Comparison of ENCODE assay signal across 1 cellular context in genomic region chr20:38434770-38435554, GRCh38.
A peak's percentile ranks its signal among the peaks of the same experiment; 100 is the strongest.
TF ChIP-seq lines count a peak whose summit lies in the region.

SNHG17 (minus strand) TSS chr20:38435328.

TF ChIP-seq in K562, 482 proteins besides CTCF, POLR2A, EP300 and RAD21 (continued from another document):
- TF ChIP-seq TEAD4 (IDR thresholded peaks at IDR 0.05; ENCODE audit: low read length) (peak; percentile 52; the same call in 1 of the 2 replicates), TEAD4 (CRISPR knock-in tag; IDR thresholded peaks at IDR 0.05; ENCODE audit: borderline replicate concordance) (no peak), JUNB (CRISPR knock-in tag; conservative IDR thresholded peaks at IDR 0.05) (no peak)
